1 cellular context compared by ENCODE assay signal in the genomic region with DNA sequence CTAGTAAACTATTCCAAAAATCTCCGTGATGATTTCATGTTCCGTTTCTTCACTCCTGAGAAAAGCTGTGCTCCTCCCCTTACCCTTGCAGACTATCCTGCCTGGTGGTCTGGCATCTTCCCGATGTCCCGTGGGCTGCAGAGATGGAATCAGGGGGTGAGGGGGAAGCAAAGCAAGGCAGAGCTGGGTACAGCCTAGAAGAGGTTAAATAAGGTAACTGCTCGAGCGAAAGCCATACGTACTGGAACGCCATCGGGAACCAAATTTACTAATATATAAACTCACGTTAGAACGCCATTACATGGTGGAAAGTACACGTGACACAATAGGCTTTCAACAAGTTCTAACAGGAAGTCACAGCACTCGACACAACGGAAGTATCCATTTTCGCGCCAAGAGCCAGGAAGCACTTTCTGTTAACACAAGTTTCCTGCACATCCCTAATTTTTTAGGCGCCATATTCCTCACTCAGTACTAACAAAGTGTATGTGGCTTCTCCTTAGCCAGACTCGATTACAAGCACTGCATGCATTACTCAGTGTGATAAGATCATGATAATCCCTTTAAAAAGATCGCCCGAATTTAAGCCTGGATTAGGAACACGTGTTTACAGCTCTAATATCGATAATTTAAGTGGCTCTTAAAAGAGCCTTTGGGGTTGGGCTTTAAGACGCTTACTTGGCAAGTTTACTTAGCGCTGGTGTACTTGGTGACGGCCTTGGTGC.
TF ChIP-seq lines count a peak whose summit lies in the region.

No MANE protein-coding gene starts in this region.

TF ChIP-seq in WTC11, 78 proteins besides CTCF, POLR2A, EP300 and RAD21 (continued from another document and continues in another):
- TF ChIP-seq ZNF425 (CRISPR knock-in tag; conservative IDR thresholded peaks at IDR 0.05) (peak; percentile 97), ZSCAN18 (CRISPR knock-in tag; IDR thresholded peaks at IDR 0.05) (no peak), ZNF512 (CRISPR knock-in tag; IDR thresholded peaks at IDR 0.05; ENCODE audit: borderline replicate concordance) (no peak), TP53 (CRISPR knock-in tag; IDR thresholded peaks at IDR 0.05) (peak; percentile 77; the same call in 1 of the 2 replicates), SP1 (CRISPR knock-in tag; conservative IDR thresholded peaks at IDR 0.05) (0 out of 2 replicates have a peak, but pooled peaks have one; percentile 25), RELA (CRISPR knock-in tag; IDR thresholded peaks at IDR 0.05; ENCODE audit: borderline replicate concordance) (no peak), ZNF396 (CRISPR knock-in tag; IDR thresholded peaks at IDR 0.05; ENCODE audit: borderline replicate concordance) (no peak), ZNF423 (CRISPR knock-in tag; IDR thresholded peaks at IDR 0.05) (no peak), CREM (CRISPR knock-in tag; IDR thresholded peaks at IDR 0.05) (peak; percentile 36), PRRX2 (CRISPR knock-in tag; IDR thresholded peaks at IDR 0.05) (peak; percentile 98), ZNF416 (CRISPR knock-in tag; IDR thresholded peaks at IDR 0.05) (peak; percentile 96), KAT7 (CRISPR knock-in tag; IDR thresholded peaks at IDR 0.05; ENCODE audit: borderline replicate concordance) (peak; percentile 69; the same call in 1 of the 2 replicates), ETV6 (CRISPR knock-in tag; IDR thresholded peaks at IDR 0.05) (peak; percentile 34), SMAD3 (CRISPR knock-in tag; IDR thresholded peaks at IDR 0.05; ENCODE audit: borderline replicate concordance) (peak; percentile 9; the same call in 1 of the 2 replicates), USF1 (CRISPR knock-in tag; IDR thresholded peaks at IDR 0.05) (peak; percentile 77), ESRRA (CRISPR knock-in tag; IDR thresholded peaks at IDR 0.05; ENCODE audit: borderline replicate concordance) (no peak), FOXP4 (CRISPR knock-in tag; IDR thresholded peaks at IDR 0.05) (no peak), E2F4 (CRISPR knock-in tag; IDR thresholded peaks at IDR 0.05; ENCODE audit: borderline replicate concordance, low read depth) (peak; percentile 68; the same call in 1 of the 2 replicates), CREB1 (CRISPR knock-in tag; IDR thresholded peaks at IDR 0.05) (no peak), ZNF138 (CRISPR knock-in tag; conservative IDR thresholded peaks at IDR 0.05) (no peak), ZNF232 (CRISPR knock-in tag; IDR thresholded peaks at IDR 0.05) (peak; percentile 71; the same call in 1 of the 2 replicates), ATF3 (CRISPR knock-in tag; conservative IDR thresholded peaks at IDR 0.05) (no peak)
- TF ChIP-seq, protein P1, sequence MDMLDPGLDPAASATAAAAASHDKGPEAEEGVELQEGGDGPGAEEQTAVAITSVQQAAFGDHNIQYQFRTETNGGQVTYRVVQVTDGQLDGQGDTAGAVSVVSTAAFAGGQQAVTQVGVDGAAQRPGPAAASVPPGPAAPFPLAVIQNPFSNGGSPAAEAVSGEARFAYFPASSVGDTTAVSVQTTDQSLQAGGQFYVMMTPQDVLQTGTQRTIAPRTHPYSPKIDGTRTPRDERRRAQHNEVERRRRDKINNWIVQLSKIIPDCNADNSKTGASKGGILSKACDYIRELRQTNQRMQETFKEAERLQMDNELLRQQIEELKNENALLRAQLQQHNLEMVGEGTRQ (CRISPR knock-in tag; IDR thresholded peaks at IDR 0.05), result no peak; the same call in 1 of the 2 replicates
- TF ChIP-seq, protein P2, sequence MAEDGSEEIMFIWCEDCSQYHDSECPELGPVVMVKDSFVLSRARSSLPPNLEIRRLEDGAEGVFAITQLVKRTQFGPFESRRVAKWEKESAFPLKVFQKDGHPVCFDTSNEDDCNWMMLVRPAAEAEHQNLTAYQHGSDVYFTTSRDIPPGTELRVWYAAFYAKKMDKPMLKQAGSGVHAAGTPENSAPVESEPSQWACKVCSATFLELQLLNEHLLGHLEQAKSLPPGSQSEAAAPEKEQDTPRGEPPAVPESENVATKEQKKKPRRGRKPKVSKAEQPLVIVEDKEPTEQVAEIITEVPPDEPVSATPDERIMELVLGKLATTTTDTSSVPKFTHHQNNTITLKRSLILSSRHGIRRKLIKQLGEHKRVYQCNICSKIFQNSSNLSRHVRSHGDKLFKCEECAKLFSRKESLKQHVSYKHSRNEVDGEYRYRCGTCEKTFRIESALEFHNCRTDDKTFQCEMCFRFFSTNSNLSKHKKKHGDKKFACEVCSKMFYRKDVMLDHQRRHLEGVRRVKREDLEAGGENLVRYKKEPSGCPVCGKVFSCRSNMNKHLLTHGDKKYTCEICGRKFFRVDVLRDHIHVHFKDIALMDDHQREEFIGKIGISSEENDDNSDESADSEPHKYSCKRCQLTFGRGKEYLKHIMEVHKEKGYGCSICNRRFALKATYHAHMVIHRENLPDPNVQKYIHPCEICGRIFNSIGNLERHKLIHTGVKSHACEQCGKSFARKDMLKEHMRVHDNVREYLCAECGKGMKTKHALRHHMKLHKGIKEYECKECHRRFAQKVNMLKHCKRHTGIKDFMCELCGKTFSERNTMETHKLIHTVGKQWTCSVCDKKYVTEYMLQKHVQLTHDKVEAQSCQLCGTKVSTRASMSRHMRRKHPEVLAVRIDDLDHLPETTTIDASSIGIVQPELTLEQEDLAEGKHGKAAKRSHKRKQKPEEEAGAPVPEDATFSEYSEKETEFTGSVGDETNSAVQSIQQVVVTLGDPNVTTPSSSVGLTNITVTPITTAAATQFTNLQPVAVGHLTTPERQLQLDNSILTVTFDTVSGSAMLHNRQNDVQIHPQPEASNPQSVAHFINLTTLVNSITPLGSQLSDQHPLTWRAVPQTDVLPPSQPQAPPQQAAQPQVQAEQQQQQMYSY (CRISPR knock-in tag; IDR thresholded peaks at IDR 0.05), result no peak
- TF ChIP-seq, protein P3, sequence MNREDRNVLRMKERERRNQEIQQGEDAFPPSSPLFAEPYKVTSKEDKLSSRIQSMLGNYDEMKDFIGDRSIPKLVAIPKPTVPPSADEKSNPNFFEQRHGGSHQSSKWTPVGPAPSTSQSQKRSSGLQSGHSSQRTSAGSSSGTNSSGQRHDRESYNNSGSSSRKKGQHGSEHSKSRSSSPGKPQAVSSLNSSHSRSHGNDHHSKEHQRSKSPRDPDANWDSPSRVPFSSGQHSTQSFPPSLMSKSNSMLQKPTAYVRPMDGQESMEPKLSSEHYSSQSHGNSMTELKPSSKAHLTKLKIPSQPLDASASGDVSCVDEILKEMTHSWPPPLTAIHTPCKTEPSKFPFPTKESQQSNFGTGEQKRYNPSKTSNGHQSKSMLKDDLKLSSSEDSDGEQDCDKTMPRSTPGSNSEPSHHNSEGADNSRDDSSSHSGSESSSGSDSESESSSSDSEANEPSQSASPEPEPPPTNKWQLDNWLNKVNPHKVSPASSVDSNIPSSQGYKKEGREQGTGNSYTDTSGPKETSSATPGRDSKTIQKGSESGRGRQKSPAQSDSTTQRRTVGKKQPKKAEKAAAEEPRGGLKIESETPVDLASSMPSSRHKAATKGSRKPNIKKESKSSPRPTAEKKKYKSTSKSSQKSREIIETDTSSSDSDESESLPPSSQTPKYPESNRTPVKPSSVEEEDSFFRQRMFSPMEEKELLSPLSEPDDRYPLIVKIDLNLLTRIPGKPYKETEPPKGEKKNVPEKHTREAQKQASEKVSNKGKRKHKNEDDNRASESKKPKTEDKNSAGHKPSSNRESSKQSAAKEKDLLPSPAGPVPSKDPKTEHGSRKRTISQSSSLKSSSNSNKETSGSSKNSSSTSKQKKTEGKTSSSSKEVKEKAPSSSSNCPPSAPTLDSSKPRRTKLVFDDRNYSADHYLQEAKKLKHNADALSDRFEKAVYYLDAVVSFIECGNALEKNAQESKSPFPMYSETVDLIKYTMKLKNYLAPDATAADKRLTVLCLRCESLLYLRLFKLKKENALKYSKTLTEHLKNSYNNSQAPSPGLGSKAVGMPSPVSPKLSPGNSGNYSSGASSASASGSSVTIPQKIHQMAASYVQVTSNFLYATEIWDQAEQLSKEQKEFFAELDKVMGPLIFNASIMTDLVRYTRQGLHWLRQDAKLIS (CRISPR knock-in tag; IDR thresholded peaks at IDR 0.05; ENCODE audit: borderline replicate concordance), result peak; percentile 39; the same call in 1 of the 2 replicates
- TF ChIP-seq, protein P4, sequence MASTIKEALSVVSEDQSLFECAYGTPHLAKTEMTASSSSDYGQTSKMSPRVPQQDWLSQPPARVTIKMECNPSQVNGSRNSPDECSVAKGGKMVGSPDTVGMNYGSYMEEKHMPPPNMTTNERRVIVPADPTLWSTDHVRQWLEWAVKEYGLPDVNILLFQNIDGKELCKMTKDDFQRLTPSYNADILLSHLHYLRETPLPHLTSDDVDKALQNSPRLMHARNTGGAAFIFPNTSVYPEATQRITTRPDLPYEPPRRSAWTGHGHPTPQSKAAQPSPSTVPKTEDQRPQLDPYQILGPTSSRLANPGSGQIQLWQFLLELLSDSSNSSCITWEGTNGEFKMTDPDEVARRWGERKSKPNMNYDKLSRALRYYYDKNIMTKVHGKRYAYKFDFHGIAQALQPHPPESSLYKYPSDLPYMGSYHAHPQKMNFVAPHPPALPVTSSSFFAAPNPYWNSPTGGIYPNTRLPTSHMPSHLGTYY (CRISPR knock-in tag; IDR thresholded peaks at IDR 0.05), result peak; percentile 97
- TF ChIP-seq, protein P5, sequence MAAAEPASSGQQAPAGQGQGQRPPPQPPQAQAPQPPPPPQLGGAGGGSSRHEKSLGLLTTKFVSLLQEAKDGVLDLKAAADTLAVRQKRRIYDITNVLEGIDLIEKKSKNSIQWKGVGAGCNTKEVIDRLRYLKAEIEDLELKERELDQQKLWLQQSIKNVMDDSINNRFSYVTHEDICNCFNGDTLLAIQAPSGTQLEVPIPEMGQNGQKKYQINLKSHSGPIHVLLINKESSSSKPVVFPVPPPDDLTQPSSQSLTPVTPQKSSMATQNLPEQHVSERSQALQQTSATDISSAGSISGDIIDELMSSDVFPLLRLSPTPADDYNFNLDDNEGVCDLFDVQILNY (CRISPR knock-in tag; IDR thresholded peaks at IDR 0.05), result peak; percentile 86
